In genomic region chr3:69058180-69058946, GRCh38 we compare ENCODE assay signal across 9 cellular contexts. TPM values are rescaled to one million over a fixed set of nuclear protein-coding genes. Genes with fewer than 3 reads are reported as not detected.
DNase-seq lines count a peak whose midpoint lies in the region; ATAC-seq and TF ChIP-seq lines count a peak whose summit lies in the region.
"Had no signal": no experiment of that assay in that cellular context is flagged by ENCODE, and none has a peak within 500 bp of the region (broad histone marks: within the 10 kb centered on the region; RNA-seq: fewer than 3 reads in every experiment).

No MANE protein-coding gene starts in this region.

- H3K4ac ChIP-seq in mesendoderm (ENCODE audit: low read depth, low read length): no peak overlapping the region

- H3K4me2 ChIP-seq in mesendoderm (ENCODE audit: low read length): no peak overlapping the region

- H3K27me3 ChIP-seq in mesendoderm (ENCODE audit: insufficient read depth, low read length, poor library complexity) (no peaks in the 10 kb centered on the region), adrenal gland (no peaks in the 10 kb centered on the region)
- H3K27me3 ChIP-seq: cardiac muscle cell had no signal

- H3K4me3 ChIP-seq in mesendoderm (ENCODE audit: low read length) (no peak overlapping the region), adrenal gland (no peak overlapping the region)
- H3K4me3 ChIP-seq: cardiac muscle cell had no signal

- no peak overlapping the region for H3K18ac ChIP-seq in mesendoderm (ENCODE audit: low read length)

- no peak overlapping the region for H2BK15ac ChIP-seq in mesendoderm (replicated peaks; ENCODE audit: low read depth)

- DNase-seq in Ammon's horn (ENCODE audit: low spot score): peak; percentile 36
- DNase-seq in UCSD-AML1 (lab: John Stamatoyannopoulos, UW; ENCODE audit: unreplicated experiment): peak; percentile 19
- no peak for DNase-seq in NCI-H524 treated with DMSO at 0.1 percent for 48 hours (lab: John Stamatoyannopoulos, UW)
- DNase-seq in mesendoderm: no peak
- no peak for DNase-seq in stimulated activated CD4-positive, alpha-beta T cell treated with anti-CD3 and anti-CD28 coated beads, Interleukin-2, amount 100 ng/mL, for 48 hours
- DNase-seq in adrenal gland: no peak

- H2AK5ac ChIP-seq in mesendoderm (ENCODE audit: low read length): no peak overlapping the region

- H3K36me3 ChIP-seq in mesendoderm (ENCODE audit: control insufficient read depth, insufficient read depth, low read length) (peaks cover 4% of the 10 kb centered on the region), adrenal gland (replicated peaks in 1 of 2) (peaks cover 0 to 62% of the 10 kb centered on the region in 2 donors)

- H2BK5ac ChIP-seq in mesendoderm (ENCODE audit: low read length): no peak overlapping the region

- no peak overlapping the region for H4K5ac ChIP-seq in mesendoderm (ENCODE audit: low read length)

- no peak for TF ChIP-seq CTCF in adrenal gland (IDR thresholded peaks at IDR 0.05)

- no peaks in the 10 kb centered on the region for H3K9me3 ChIP-seq in adrenal gland (replicated peaks in 1 of 3)

- peak; percentile 84 for ATAC-seq in GM19025 (IDR thresholded peaks at IDR 0.05; ENCODE audit: low read depth, unreplicated experiment)
- ATAC-seq in HG03066 (IDR thresholded peaks at IDR 0.05; ENCODE audit: low read depth, unreplicated experiment): peak; percentile 96

- H4K8ac ChIP-seq in mesendoderm (ENCODE audit: low read depth, low read length): no peak overlapping the region

- no peak overlapping the region for H3K9ac ChIP-seq in mesendoderm (ENCODE audit: low read length)

- no peak overlapping the region for H3K23ac ChIP-seq in mesendoderm (ENCODE audit: low read length)

- no peak overlapping the region for H2BK120ac ChIP-seq in mesendoderm (ENCODE audit: low read depth, low read length)

- no peak for TF ChIP-seq POLR2A in adrenal gland (IDR thresholded peaks at IDR 0.05)

- H3K79me2 ChIP-seq in mesendoderm (ENCODE audit: control insufficient read depth, insufficient read depth, low read length): no peaks in the 10 kb centered on the region

- H3K4me1 ChIP-seq in mesendoderm (ENCODE audit: control insufficient read depth, low read depth, low read length): no peaks in the 10 kb centered on the region
- H3K4me1 ChIP-seq in adrenal gland (replicated peaks in 1 of 2): no peaks in the 10 kb centered on the region

- intact Hi-C loops in adrenal gland (cut with DNase I): no loop called here

- no peak overlapping the region for H3K27ac ChIP-seq in mesendoderm (ENCODE audit: low read depth, low read length)
- H3K27ac ChIP-seq in adrenal gland: no peak overlapping the region
- H3K27ac ChIP-seq: cardiac muscle cell had no signal

- H3K79me1 ChIP-seq in mesendoderm (ENCODE audit: low read length): no peaks in the 10 kb centered on the region

- no peak overlapping the region for H3K56ac ChIP-seq in mesendoderm (ENCODE audit: low read length)

- WGBS in mesendoderm (ENCODE audit: extremely low coverage, insufficient coverage, low lambda C conversion rate): no CpG with 5 or more reads among the region's 3 CpGs
- 74 to 81% (median 76%) methylated on average over 3 of the region's 3 CpGs for WGBS in adrenal gland, 4 donors

RNA-seq across cellular contexts. Expression of gene TMF1, which starts 6.2 kb away (rescaled TPM):
- polyA plus RNA-seq in mesendoderm (2013, experiment 1 of 2): 10.9 TPM
- polyA plus RNA-seq in mesendoderm (2013, experiment 2 of 2): 11.2 TPM
- total RNA-seq in adrenal gland: 10 to 100 TPM; 16.8 to 39.6 (median 27.3) TPM
- polyA plus RNA-seq in adrenal gland: 10 to 100 TPM in 1 of 3 donors, 1 to 10 TPM in 2; 6.9 to 38.1 (median 9.8) TPM

RNA-seq across cellular contexts. Expression of gene UBA3, which starts 21.8 kb away (rescaled TPM):
- 54.4 TPM for polyA plus RNA-seq in mesendoderm (2013, experiment 1 of 2)
- 53.9 TPM for polyA plus RNA-seq in mesendoderm (2013, experiment 2 of 2)
- 10 to 100 TPM; 39.6 to 85.7 (median 61.5) TPM for total RNA-seq in adrenal gland
- polyA plus RNA-seq in adrenal gland: 10 to 100 TPM; 31.8 to 76.9 (median 34.4) TPM

RNA-seq across cellular contexts. Expression of gene ARL6IP5, which starts 26.4 kb away (rescaled TPM):
- 21.1 TPM for polyA plus RNA-seq in mesendoderm (2013, experiment 1 of 2)
- 21.6 TPM for polyA plus RNA-seq in mesendoderm (2013, experiment 2 of 2)
- 100 to 1,000 TPM; 105 to 276 (median 191) TPM for total RNA-seq in adrenal gland
- 100 to 1,000 TPM; 100 to 198 (median 130) TPM for polyA plus RNA-seq in adrenal gland

RNA-seq across cellular contexts. Expression of gene EOGT, which starts 44.9 kb away (rescaled TPM):
- 87.2 TPM for polyA plus RNA-seq in mesendoderm (2013, experiment 1 of 2)
- polyA plus RNA-seq in mesendoderm (2013, experiment 2 of 2): 82.9 TPM
- 10 to 100 TPM; 15.9 to 39.1 (median 18.6) TPM for total RNA-seq in adrenal gland
- polyA plus RNA-seq in adrenal gland: 10 to 100 TPM; 21.5 to 43.7 (median 22.3) TPM

Comparison
In these comparisons a context has a peak if more than half of its experiments do, and no peak if none do; other contexts are left out.
1. DNase-seq: peak in Ammon's horn (single experiment) and UCSD-AML1 (single experiment); none in NCI-H524 treated with DMSO at 0.1 percent for 48 hours (single experiment), mesendoderm (single experiment), stimulated activated CD4-positive, alpha-beta T cell treated with anti-CD3 and anti-CD28 coated beads, Interleukin-2, amount 100 ng/mL, for 48 hours (0 of 2) and adrenal gland (0 of 7).